Comparison of ENCODE assay signal across 19 cellular contexts in genomic region chr2:26454561-26455001, GRCh38. TPM values are rescaled to one million over a fixed set of nuclear protein-coding genes. Genes with fewer than 3 reads are reported as not detected.
DNase-seq lines count a peak whose midpoint lies in the region; ATAC-seq and TF ChIP-seq lines count a peak whose summit lies in the region.
"Had no signal": no experiment of that assay in that cellular context is flagged by ENCODE, and none has a peak within 500 bp of the region (broad histone marks: within the 10 kb centered on the region; RNA-seq: fewer than 3 reads in every experiment).

No MANE protein-coding gene starts in this region.

- POLR2A ChIA-PET in GM10248 (lab: Yijun Ruan, JAX), result no interaction called here

- TF ChIP-seq RAD21 in Ishikawa (IDR thresholded peaks at IDR 0.05; ENCODE audit: low read depth), result no peak

- peaks cover 14% of the 10 kb centered on the region for H3K27me3 Mint-ChIP-seq in activated CD8-positive, alpha-beta memory T cell treated with anti-CD3 and anti-CD28 coated beads, Interleukin-2, amount 10 ng/mL, durations not matched to agents 7 days and 5 days

- H3K9me3 ChIP-seq in neutrophil, result no peaks in the 10 kb centered on the region
- no peaks in the 10 kb centered on the region for H3K9me3 ChIP-seq in spleen
- H3K9me3 ChIP-seq: BE2C, MG63 had no signal

- no peak for TF ChIP-seq EP300 in Ishikawa (IDR thresholded peaks at IDR 0.05; ENCODE audit: borderline replicate concordance)

- no peak overlapping the region for H3K27ac Mint-ChIP-seq in activated CD8-positive, alpha-beta memory T cell treated with anti-CD3 and anti-CD28 coated beads, Interleukin-2, amount 10 ng/mL, durations not matched to agents 7 days and 5 days

- no peaks in the 10 kb centered on the region for H3K4me1 Mint-ChIP-seq in activated CD8-positive, alpha-beta memory T cell treated with anti-CD3 and anti-CD28 coated beads, Interleukin-2, amount 10 ng/mL, durations not matched to agents 7 days and 5 days

- CTCF ChIA-PET in activated CD8-positive, alpha-beta memory T cell treated with anti-CD3 and anti-CD28 coated beads, Interleukin-2, amount 10 ng/mL, durations not matched to agents 7 days and 5 days (lab: Charles Lee), result no interaction called here
- CTCF ChIA-PET in GM10248 (lab: Yijun Ruan, JAX), result interaction anchor here (1.2 to 1.3 kb wide), 2 partner anchors 13 to 55 kb away, joined by 3 to 5 read pairs; no protein-coding TSS in a partner anchor

- intact Hi-C loops in spleen (cut with DNase I; ENCODE audit: low total_unique reads), result no loop called here

- H3K9me3 Mint-ChIP-seq in activated CD8-positive, alpha-beta memory T cell treated with anti-CD3 and anti-CD28 coated beads, Interleukin-2, amount 10 ng/mL, durations not matched to agents 7 days and 5 days (ENCODE audit: low read depth), result no peaks in the 10 kb centered on the region

- H3K36me3 ChIP-seq in neutrophil, result no peaks in the 10 kb centered on the region
- H3K36me3 ChIP-seq in spleen, result no peaks in the 10 kb centered on the region
- H3K36me3 ChIP-seq: BE2C, MG63 had no signal

- TF ChIP-seq CTCF in neutrophil (IDR thresholded peaks at IDR 0.05) (no peak), spleen (IDR thresholded peaks at IDR 0.05 in 8 of 11, conservative IDR thresholded peaks at IDR 0.05 in 3 of 11) (no peak), GM10248 (IDR thresholded peaks at IDR 0.05; ENCODE audit: control extremely low read depth, extremely low read depth, low read depth, missing control alignments) (no peak)

- H3K4me3 ChIP-seq in neutrophil (ENCODE audit: low read depth in 1 of 2, low read length in 1 of 2), result peak overlapping the region in 1 of 2 experiments; percentile 62
- H3K4me3 ChIP-seq in spleen, result peak overlapping the region in 1 of 8 donors; percentile 38
- H3K4me3 ChIP-seq: MG63 had no signal

- H3K27me3 ChIP-seq in neutrophil (no peaks in the 10 kb centered on the region), spleen (replicated peaks in 1 of 7) (no peaks in the 10 kb centered on the region)
- H3K27me3 ChIP-seq: BE2C, MG63 had no signal

- H3K27ac ChIP-seq in neutrophil (peak overlapping the region; percentile 93), spleen (peak overlapping the region in 2 of 8 donors; percentile 70 to 82)
- H3K27ac ChIP-seq: RWPE1 had no signal

- 84 to 94% (median 90%) methylated on average over 10 of the region's 10 CpGs for WGBS in spleen, 5 donors

- peaks cover 66 to 80% of the 10 kb centered on the region in 2 experiments for H3K4me1 ChIP-seq in neutrophil (ENCODE audit: control insufficient read depth in 1 of 2, insufficient read depth in 1 of 2, low read depth in 1 of 2, low read length in 1 of 2)
- peaks cover 0 to 60% (median 24%) of the 10 kb centered on the region in 6 donors for H3K4me1 ChIP-seq in spleen
- H3K4me1 ChIP-seq: BE2C had no signal

- no peak overlapping the region for H3K4me3 Mint-ChIP-seq in activated CD8-positive, alpha-beta memory T cell treated with anti-CD3 and anti-CD28 coated beads, Interleukin-2, amount 10 ng/mL, durations not matched to agents 7 days and 5 days

- peaks cover under 1% of the 10 kb centered on the region for H3K36me3 Mint-ChIP-seq in activated CD8-positive, alpha-beta memory T cell treated with anti-CD3 and anti-CD28 coated beads, Interleukin-2, amount 10 ng/mL, durations not matched to agents 7 days and 5 days

- no peak for TF ChIP-seq POLR2A in spleen (IDR thresholded peaks at IDR 0.05)

- DNase-seq in activated CD8-positive, alpha-beta memory T cell treated with anti-CD3 and anti-CD28 coated beads, Interleukin-2, amount 10 ng/mL, durations not matched to agents 7 days and 5 days, result peak; percentile 35
- DNase-seq in activated CD8-positive, alpha-beta memory T cell treated with anti-CD3 and anti-CD28 coated beads, Interleukin-2, amount 50 U/mL, for 48 hours, result no peak
- DNase-seq in spleen (peak; percentile 66), GM10248 (ENCODE audit: extremely low spot score) (no peak)
- DNase-seq in stimulated activated CD4-positive, alpha-beta T cell treated with anti-CD3 and anti-CD28 coated beads, Interleukin-4, amount 100 ng/mL, for 4 hours, result no peak
- DNase-seq: 8988T, ACHN, BE2C, KG1, MG63, NCI-H2081, NCI-H2227 treated with DMSO at 0.1 percent for 48 hours, NCI-H510A, SHP77 treated with DMSO at 0.1 percent for 48 hours had no signal

- ATAC-seq in activated CD8-positive, alpha-beta memory T cell treated with anti-CD3 and anti-CD28 coated beads, Interleukin-2, amount 10 ng/mL, durations not matched to agents 7 days and 5 days, result no peak
- ATAC-seq in GM21360 (IDR thresholded peaks at IDR 0.05; ENCODE audit: unreplicated experiment), result no peak
- ATAC-seq: Panc1 had no signal

TF ChIP-seq in Ishikawa, 13 proteins besides CTCF, POLR2A, EP300 and RAD21:
- TF ChIP-seq USF1 (IDR thresholded peaks at IDR 0.05) (no peak), TAF1 (IDR thresholded peaks at IDR 0.05; ENCODE audit: low read depth) (no peak), EGR1 (IDR thresholded peaks at IDR 0.05) (0 out of 2 replicates have a peak, but pooled peaks have one; percentile 32)

RNA-seq across cellular contexts. Expression of gene OTOF, which starts 23.3 kb away (rescaled TPM):
- 100 to 1,000 TPM in 1 of 2 experiments, 10 to 100 TPM in 1; 35.1 to 115 TPM for total RNA-seq in activated CD8-positive, alpha-beta memory T cell treated with anti-CD3 and anti-CD28 coated beads, Interleukin-2, amount 10 ng/mL, durations not matched to agents 7 days and 5 days
- total RNA-seq in spleen, result 1 to 10 TPM in 1 of 7 donors, under 1 TPM in 6; 0.19 to 1.6 (median 0.34) TPM
- polyA plus RNA-seq in spleen, result under 1 TPM; 0.06 to 0.17 (median 0.16) TPM

RNA-seq across cellular contexts. Expression of gene DRC1, which starts 52.9 kb away (rescaled TPM):
- total RNA-seq in activated CD8-positive, alpha-beta memory T cell treated with anti-CD3 and anti-CD28 coated beads, Interleukin-2, amount 10 ng/mL, durations not matched to agents 7 days and 5 days, result not detected
- under 1 TPM in 2 of 7 donors, not detected in 5; 0.23 to 0.25 TPM for total RNA-seq in spleen
- polyA plus RNA-seq in spleen, result under 1 TPM in 1 of 3 donors, not detected in 2; 0.04 TPM

Comparison
In these comparisons a context has a peak if more than half of its experiments do, and no peak if none do; other contexts are left out.
1. DNase-seq: peak in activated CD8-positive, alpha-beta memory T cell treated with anti-CD3 and anti-CD28 coated beads, Interleukin-2, amount 10 ng/mL, durations not matched to agents 7 days and 5 days (single experiment) and spleen (single experiment); none in activated CD8-positive, alpha-beta memory T cell treated with anti-CD3 and anti-CD28 coated beads, Interleukin-2, amount 50 U/mL, for 48 hours (single experiment), GM10248 (single experiment) and stimulated activated CD4-positive, alpha-beta T cell treated with anti-CD3 and anti-CD28 coated beads, Interleukin-4, amount 100 ng/mL, for 4 hours (0 of 2).
2. RNA of gene OTOF, which starts 23.3 kb away (total RNA-seq): 35.1 to 115 TPM in activated CD8-positive, alpha-beta memory T cell treated with anti-CD3 and anti-CD28 coated beads, Interleukin-2, amount 10 ng/mL, durations not matched to agents 7 days and 5 days; 0.19 to 1.6 TPM in spleen; every median in the first group is over 10 times any median in the second.